Comparison of ENCODE assay signal across 1 cellular context in genomic region chr22:20128902-20129746, GRCh38.
A peak's percentile ranks its signal among the peaks of the same experiment; 100 is the strongest.
TF ChIP-seq lines count a peak whose summit lies in the region.

No MANE protein-coding gene starts in this region.

TF ChIP-seq in K562, 482 proteins besides CTCF, POLR2A, EP300 and RAD21 (continues in another document):
- TF ChIP-seq HNRNPK (IDR thresholded peaks at IDR 0.05; ENCODE audit: low read depth, low read length, poor library complexity, severe bottlenecking) (no peak), SOX6 (IDR thresholded peaks at IDR 0.05) (peak; percentile 24; the same call in 1 of the 2 replicates), PTTG1 (tag; IDR thresholded peaks at IDR 0.05; ENCODE audit: low read depth) (no peak), THRB (CRISPR knock-in tag; conservative IDR thresholded peaks at IDR 0.05) (peak; percentile 79; the same call in 1 of the 2 replicates), CBFB (CRISPR knock-in tag; IDR thresholded peaks at IDR 0.05) (no peak), RBM22 (IDR thresholded peaks at IDR 0.05; ENCODE audit: low read depth, low read length, poor library complexity, severe bottlenecking) (no peak), GABPA (tag; conservative IDR thresholded peaks at IDR 0.05; ENCODE audit: low read depth) (no peak), ZKSCAN1 (IDR thresholded peaks at IDR 0.05; ENCODE audit: low read depth, low read length) (peak; percentile 37; the same call in 1 of the 2 replicates), CHD7 (IDR thresholded peaks at IDR 0.05; ENCODE audit: low read depth, low read length) (peak; percentile 88), NEUROD1 (IDR thresholded peaks at IDR 0.05; ENCODE audit: borderline replicate concordance, low read depth, low read length, partially characterized antibody) (peak; percentile 42), GATAD2B (IDR thresholded peaks at IDR 0.05; ENCODE audit: borderline replicate concordance) (no peak), MLLT1 (IDR thresholded peaks at IDR 0.05) (no peak; a peak in 1 of 4 replicates), ZNF165 (CRISPR knock-in tag; IDR thresholded peaks at IDR 0.05; ENCODE audit: borderline replicate concordance) (no peak), HMGXB4 (CRISPR knock-in tag; IDR thresholded peaks at IDR 0.05) (peak; percentile 85; the same call in 1 of the 2 replicates), CBX3 (IDR thresholded peaks at IDR 0.05; ENCODE audit: borderline replicate concordance in 1 of 2, low read length in 2 of 2) (peak in 1 of 2 experiments; percentile 64; a peak in 1 of 3 replicates), RBFOX2 (IDR thresholded peaks at IDR 0.05; ENCODE audit: low read depth, low read length) (no peak; the same call in 1 of the 2 replicates), KAT8 (IDR thresholded peaks at IDR 0.05; ENCODE audit: low read depth) (no peak), ZNF830 (CRISPR knock-in tag; IDR thresholded peaks at IDR 0.05) (0 out of 2 replicates have a peak, but pooled peaks have one; percentile 74), MGA (IDR thresholded peaks at IDR 0.05) (no peak), TAF7 (tag; IDR thresholded peaks at IDR 0.05) (no peak), ZNF384 (IDR thresholded peaks at IDR 0.05; ENCODE audit: low read depth, low read length) (peak; percentile 63), ZFPM2 (CRISPR knock-in tag; IDR thresholded peaks at IDR 0.05) (0 out of 2 replicates have a peak, but pooled peaks have one; percentile 16), DMBX1 (CRISPR knock-in tag; IDR thresholded peaks at IDR 0.05; ENCODE audit: borderline replicate concordance) (0 out of 2 replicates have a peak, but pooled peaks have one; percentile 25), RFX5 (IDR thresholded peaks at IDR 0.05; ENCODE audit: low read depth, low read length) (no peak; the same call in none of the 2 replicates), DPF2 (IDR thresholded peaks at IDR 0.05) (no peak), RCOR1 (IDR thresholded peaks at IDR 0.05; ENCODE audit: borderline replicate concordance in 1 of 2, low read depth in 2 of 2, low read length in 2 of 2) (peak in 1 of 2 experiments; percentile 98)
